15 cellular contexts compared by ENCODE assay signal in the genomic region with DNA sequence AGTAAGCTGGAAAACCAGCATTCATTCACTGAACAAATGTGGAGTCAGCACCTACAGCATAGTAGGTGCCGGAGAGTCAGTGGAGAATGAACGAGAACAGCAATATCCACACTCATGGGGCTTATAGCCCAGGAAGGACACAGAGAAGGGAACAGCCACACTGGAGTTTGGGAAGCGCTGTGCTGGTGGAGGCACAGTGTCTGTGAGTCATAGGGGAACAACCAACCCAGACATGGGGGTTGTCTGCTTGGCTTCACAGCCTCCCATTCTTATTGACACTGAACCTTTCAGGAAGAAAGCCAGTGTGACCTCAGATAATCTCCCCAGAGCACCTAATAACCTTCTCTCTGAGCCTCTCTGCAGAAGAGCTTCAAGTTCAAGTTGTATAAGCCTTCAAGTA.
"Had no signal": no experiment of that assay in that cellular context is flagged by ENCODE, and none has a peak within 500 bp of the region (broad histone marks: within the 10 kb centered on the region; RNA-seq: fewer than 3 reads in every experiment).

No MANE protein-coding gene starts in this region.

- ATAC-seq: left colon; natural killer cell treated with Interleukin-12 subunit alpha and Interleukin-12 subunit beta and Interleukin-15 and Interleukin-18, amount 100 ng/mL, for 72 hours; right lobe of liver; stimulated activated memory B cell treated with anti-CD40 and anti-IgM and Interleukin-4, amounts not matched to agents 10 μg/mL and 1 μg/mL and 100 μg/mL, for 72 hours had no signal

- H3K9me3 ChIP-seq: adrenal gland, prostate gland, right lobe of liver, spleen, tibial artery had no signal

- H3K27me3 ChIP-seq: right lobe of liver had no signal

- DNase-seq: activated naive CD4-positive, alpha-beta T cell treated with anti-CD3 and anti-CD28 coated beads, Interleukin-2, amount 50 U/mL, for 16 hours; cerebellar nuclear complex; dermis blood vessel endothelial cell; erythroblast; glutamatergic neuron; left colon; nucleus accumbens; right lobe of liver; spleen; stimulated activated CD4-positive, alpha-beta T cell treated with anti-CD3 and anti-CD28 coated beads, Interleukin-1b, Interleukin-23, amount 100 ng/mL, for 48 hours; tibial artery had no signal

- H3K4me3 ChIP-seq: adrenal gland, prostate gland, right lobe of liver, spleen, tibial artery had no signal

- H3K36me3 ChIP-seq: adrenal gland, prostate gland, right lobe of liver, spleen, tibial artery had no signal
